In the genomic region with DNA sequence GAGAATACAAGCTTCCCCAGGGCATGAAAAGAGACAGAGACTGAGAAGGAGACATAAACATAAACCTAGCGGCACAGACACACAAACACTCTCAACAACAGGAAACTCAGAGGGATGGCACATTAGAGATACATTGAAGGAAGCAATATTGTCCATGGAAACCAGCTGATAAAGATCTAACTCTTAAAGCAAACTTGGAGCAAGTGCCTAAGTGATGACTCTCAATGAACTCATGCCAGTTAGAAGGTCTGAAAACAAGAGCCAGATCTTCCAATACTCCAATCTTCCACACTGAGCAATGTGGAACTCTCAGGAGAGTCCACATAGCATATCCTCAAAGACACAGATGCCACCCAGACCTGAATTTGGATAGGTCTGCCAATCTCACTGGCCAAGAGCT, we compare ENCODE assay signal across 31 cellular contexts.
DNase-seq lines count a peak whose midpoint lies in the region; ATAC-seq, FAIRE-seq and TF ChIP-seq lines count a peak whose summit lies in the region.
"Had no signal": no experiment of that assay in that cellular context is flagged by ENCODE, and none has a peak within 500 bp of the region (broad histone marks: within the 10 kb centered on the region; RNA-seq: fewer than 3 reads in every experiment).

No MANE protein-coding gene starts in this region.

- H3K27me3 ChIP-seq in GM23338 (ENCODE audit: insufficient read depth) (no peaks in the 10 kb centered on the region), astrocyte (ENCODE audit: insufficient read depth, low read length) (no peaks in the 10 kb centered on the region), trophoblast cell (ENCODE audit: insufficient read depth, low read length) (no peaks in the 10 kb centered on the region)
- H3K27me3 ChIP-seq: BLaER1 treated with 17β-estradiol and CSF1 and Interleukin-3, amounts not matched to agents 10 nM and 100 nM had no signal

- H3K9me3 ChIP-seq in astrocyte (ENCODE audit: insufficient read depth, low read depth, low read length) (peaks cover 5% of the 10 kb centered on the region), trophoblast cell (ENCODE audit: insufficient read depth, low read depth, low read length) (peaks cover under 1% of the 10 kb centered on the region)

- H3K4me1 Mint-ChIP-seq in GM23338 (no peaks in the 10 kb centered on the region), astrocyte (ENCODE audit: low read depth, unreplicated experiment) (peaks cover 5% of the 10 kb centered on the region)
- H3K4me1 Mint-ChIP-seq: IgD-negative memory B cell had no signal

- H3K4me2 ChIP-seq in GM23338 (no peak overlapping the region), astrocyte (ENCODE audit: low read length) (no peak overlapping the region), trophoblast cell (ENCODE audit: low read length) (no peak overlapping the region)
- H3K4me2 ChIP-seq: BLaER1 treated with 17β-estradiol and CSF1 and Interleukin-3, amounts not matched to agents 10 nM and 100 nM; KMS-11 had no signal

- H3K27ac Mint-ChIP-seq in GM23338 = no peak overlapping the region
- peak overlapping the region; percentile 79 for H3K27ac Mint-ChIP-seq in astrocyte (ENCODE audit: unreplicated experiment)
- H3K27ac Mint-ChIP-seq: CD4-positive, alpha-beta T cell; IgD-negative memory B cell had no signal

- H4K91ac ChIP-seq in trophoblast cell (ENCODE audit: low read depth, low read length) = no peak overlapping the region

- no peak overlapping the region for H3K18ac ChIP-seq in trophoblast cell (ENCODE audit: low read length)

- H3K27me3 Mint-ChIP-seq in GM23338 (ENCODE audit: insufficient read depth, low read depth, poor library complexity) = no peaks in the 10 kb centered on the region
- H3K27me3 Mint-ChIP-seq in astrocyte (ENCODE audit: low read depth, unreplicated experiment) = no peaks in the 10 kb centered on the region

- no peak overlapping the region for H3K4me3 Mint-ChIP-seq in GM23338
- H3K4me3 Mint-ChIP-seq in astrocyte (ENCODE audit: unreplicated experiment) = no peak overlapping the region
- H3K4me3 Mint-ChIP-seq: CD4-positive, alpha-beta T cell; IgD-negative memory B cell had no signal

- no peaks in the 10 kb centered on the region for H3K4me1 ChIP-seq in GM23338 (ENCODE audit: insufficient read depth)
- H3K4me1 ChIP-seq in astrocyte (ENCODE audit: insufficient read depth, low read length) = no peaks in the 10 kb centered on the region
- H3K4me1 ChIP-seq in trophoblast cell (ENCODE audit: control insufficient read depth in 1 of 2, insufficient read depth in 2 of 2, low read length in 2 of 2) = peaks cover 0 to 3% of the 10 kb centered on the region in 2 experiments
- H3K4me1 ChIP-seq: BLaER1 treated with 17β-estradiol and CSF1 and Interleukin-3, amounts not matched to agents 10 nM and 100 nM had no signal

- no peak overlapping the region for H2AK5ac ChIP-seq in trophoblast cell (ENCODE audit: low read length)

- H4K20me1 ChIP-seq in GM23338 (replicated peaks; ENCODE audit: insufficient read depth) = no peaks in the 10 kb centered on the region
- no peaks in the 10 kb centered on the region for H4K20me1 ChIP-seq in astrocyte (ENCODE audit: insufficient read depth, low read length)
- H4K20me1 ChIP-seq: BLaER1 treated with 17β-estradiol and CSF1 and Interleukin-3, amounts not matched to agents 10 nM and 100 nM had no signal

- no peak overlapping the region for H4K8ac ChIP-seq in trophoblast cell (ENCODE audit: low read depth, low read length)

- no peak overlapping the region for H3K23ac ChIP-seq in trophoblast cell (ENCODE audit: low read length)

- H4K12ac ChIP-seq in trophoblast cell (ENCODE audit: low read depth, low read length) = no peak overlapping the region

- DNase-seq in AG08395 (ENCODE audit: low spot score) = peak; percentile 66
- DNase-seq in GM23338 (ENCODE audit: low spot score) = no peak
- no peak for DNase-seq in astrocyte (ENCODE audit: low read depth)
- no peak for DNase-seq in trophoblast cell
- DNase-seq in OCI-M1 (lab: John Stamatoyannopoulos, UW) = no peak
- no peak for DNase-seq in sciatic nerve (ENCODE audit: low spot score)
- DNase-seq: 8988T; ACHN; AML-193; CD4-positive, alpha-beta T cell; COR-L47; DMS53; GDM1; NCI-H1092; NCI-H1436; NCI-H187; NCI-H2081 treated with DMSO at 0.1 percent for 48 hours; NCI-H2171; NCI-H226; NCI-H510A; NCI-H69; SIG-M5 had no signal

- H3K9me3 Mint-ChIP-seq in GM23338 (peaks cover 42% of the 10 kb centered on the region), astrocyte (ENCODE audit: unreplicated experiment) (peaks cover 3% of the 10 kb centered on the region)
- H3K9me3 Mint-ChIP-seq: CD4-positive, alpha-beta T cell had no signal

- FAIRE-seq in astrocyte (lab: Jason Lieb, UNC) = no peak
- FAIRE-seq: GM12878 had no signal

- H3K36me3 Mint-ChIP-seq in GM23338 (ENCODE audit: low read depth) = no peaks in the 10 kb centered on the region; the same call in 2 of the 3 replicates
- H3K36me3 Mint-ChIP-seq in astrocyte (ENCODE audit: low read depth, unreplicated experiment) = no peaks in the 10 kb centered on the region
- H3K36me3 Mint-ChIP-seq: IgD-negative memory B cell had no signal

- peaks cover 32% of the 10 kb centered on the region for H3K9me2 ChIP-seq in GM23338 (ENCODE audit: insufficient read depth)

- H3F3A ChIP-seq in GM23338 (replicated peaks; ENCODE audit: low read depth) = no peaks in the 10 kb centered on the region

- H2BK12ac ChIP-seq in trophoblast cell (ENCODE audit: low read length) = peak overlapping the region; percentile 53

- no peak for TF ChIP-seq CTCF in GM23338 (conservative IDR thresholded peaks at IDR 0.05; ENCODE audit: low read depth in 2 of 2)
- TF ChIP-seq CTCF in astrocyte (IDR thresholded peaks at IDR 0.05; ENCODE audit: insufficient read depth, low read depth, low read length) = no peak

- no peak overlapping the region for H3K4ac ChIP-seq in trophoblast cell (ENCODE audit: low read depth, low read length)

- H3K27ac ChIP-seq in GM23338 (ENCODE audit: low read depth) (no peak overlapping the region), astrocyte (ENCODE audit: low read depth, low read length) (no peak overlapping the region), trophoblast cell (ENCODE audit: low read depth, low read length) (peak overlapping the region; percentile 38)
- H3K27ac ChIP-seq: BLaER1 treated with 17β-estradiol and CSF1 and Interleukin-3, amounts not matched to agents 10 nM and 100 nM; HL-60; KMS-11; SK-N-MC had no signal

- H3K9ac ChIP-seq in astrocyte (ENCODE audit: low read length) = no peak overlapping the region
- H3K9ac ChIP-seq in trophoblast cell (ENCODE audit: low read length) = no peak overlapping the region
- H3K9ac ChIP-seq: BLaER1 treated with 17β-estradiol and CSF1 and Interleukin-3, amounts not matched to agents 10 nM and 100 nM; KMS-11 had no signal

- peak overlapping the region; percentile 46 for H2BK5ac ChIP-seq in trophoblast cell (ENCODE audit: low read depth, low read length, poor library complexity)

- H2AFZ ChIP-seq in GM23338 (0 out of 2 replicates have a peak overlapping the region, but pooled peaks have one; percentile 18), astrocyte (ENCODE audit: low read depth, low read length) (no peak overlapping the region), trophoblast cell (ENCODE audit: insufficient read depth, low read length, poor library complexity) (no peak overlapping the region)

- no CpG with 5 or more reads among the region's 1 CpG for WGBS in trophoblast cell (ENCODE audit: extremely low coverage, insufficient coverage, insufficient read length)

- no peaks in the 10 kb centered on the region for H3K36me3 ChIP-seq in GM23338 (ENCODE audit: insufficient read depth)
- no peaks in the 10 kb centered on the region for H3K36me3 ChIP-seq in astrocyte (ENCODE audit: insufficient read depth, low read length)
- no peaks in the 10 kb centered on the region for H3K36me3 ChIP-seq in trophoblast cell (ENCODE audit: control insufficient read depth in 1 of 2, insufficient read depth in 2 of 2, low read length in 2 of 2)
- H3K36me3 ChIP-seq: BLaER1 treated with 17β-estradiol and CSF1 and Interleukin-3, amounts not matched to agents 10 nM and 100 nM had no signal

- no peak overlapping the region for H2BK120ac ChIP-seq in trophoblast cell (ENCODE audit: insufficient read depth, low read length, poor library complexity)

- no peak overlapping the region for H3K14ac ChIP-seq in trophoblast cell (ENCODE audit: low read length)

- ATAC-seq in GM23338 (no peak), HG02763 (IDR thresholded peaks at IDR 0.05; ENCODE audit: unreplicated experiment) (no peak), sciatic nerve (no peak)
- ATAC-seq: GM12878, HCT116, Panc1 had no signal

- H3K4me3 ChIP-seq in GM23338 (no peak overlapping the region), astrocyte (ENCODE audit: insufficient read depth, low read depth, low read length) (no peak overlapping the region), trophoblast cell (ENCODE audit: low read depth, low read length) (no peak overlapping the region)
- H3K4me3 ChIP-seq: BLaER1 treated with 17β-estradiol and CSF1 and Interleukin-3, amounts not matched to agents 10 nM and 100 nM; GM12878; SK-N-MC had no signal

- no peaks in the 10 kb centered on the region for H3K79me2 ChIP-seq in GM23338 (replicated peaks; ENCODE audit: insufficient read depth)
- H3K79me2 ChIP-seq in astrocyte (ENCODE audit: insufficient read depth, low read length) = no peaks in the 10 kb centered on the region
- no peaks in the 10 kb centered on the region for H3K79me2 ChIP-seq in trophoblast cell (ENCODE audit: control insufficient read depth, insufficient read depth, low read length, poor library complexity)

- intact Hi-C loops in sciatic nerve (cut with DNase I) = no loop called here

- H3K79me1 ChIP-seq in trophoblast cell (ENCODE audit: low read length) = peaks cover 2% of the 10 kb centered on the region
